ENCODE assay signal across 1 cellular context in the genomic region with DNA sequence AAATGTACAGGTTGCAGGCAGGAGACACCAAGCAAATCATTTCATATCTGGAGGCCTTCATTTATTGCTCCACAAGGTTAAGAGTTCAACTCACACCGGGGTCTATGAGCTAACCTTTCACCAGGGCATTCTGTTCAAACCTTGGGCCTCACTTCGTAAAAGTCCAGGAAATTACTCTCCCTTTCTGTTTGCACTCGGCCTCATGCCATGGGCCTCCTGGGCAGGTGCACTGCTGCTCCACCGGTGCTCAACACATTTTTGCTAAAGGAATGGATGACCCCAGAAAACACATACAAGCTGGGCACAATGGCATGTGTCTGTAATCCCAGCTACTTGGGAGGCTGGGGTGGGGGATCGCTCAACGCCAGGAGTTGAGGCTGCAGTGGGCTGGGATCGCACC.
TF ChIP-seq lines count a peak whose summit lies in the region.

No MANE protein-coding gene starts in this region.

TF ChIP-seq in HepG2, 621 proteins besides CTCF, POLR2A, EP300 and RAD21 (continues in another document):
- TF ChIP-seq RBM22 (optimal IDR thresholded peaks at IDR 0.05; ENCODE audit: low read length) (no peak), TEAD3 (CRISPR knock-in tag; optimal IDR thresholded peaks at IDR 0.05; ENCODE audit: borderline replicate concordance) (peak; percentile 62), ZFP82 (CRISPR knock-in tag; IDR thresholded peaks at IDR 0.05; ENCODE audit: borderline replicate concordance) (no peak), NFE2L1 (CRISPR knock-in tag; IDR thresholded peaks at IDR 0.05; ENCODE audit: borderline replicate concordance) (no peak), STAG1 (CRISPR knock-in tag; IDR thresholded peaks at IDR 0.05) (no peak), ZNF709 (CRISPR knock-in tag; IDR thresholded peaks at IDR 0.05) (no peak), FOXK1 (CRISPR knock-in tag; IDR thresholded peaks at IDR 0.05; ENCODE audit: borderline replicate concordance, low read depth) (no peak), KLF12 (CRISPR knock-in tag; IDR thresholded peaks at IDR 0.05; ENCODE audit: borderline replicate concordance) (peak; percentile 50; the same call in 1 of the 2 replicates), ZNF354B (CRISPR knock-in tag; IDR thresholded peaks at IDR 0.05) (no peak), FOXO1 (CRISPR knock-in tag; IDR thresholded peaks at IDR 0.05) (no peak), MZF1 (CRISPR knock-in tag; IDR thresholded peaks at IDR 0.05; ENCODE audit: borderline replicate concordance) (no peak), ZNF30 (CRISPR knock-in tag; IDR thresholded peaks at IDR 0.05) (no peak), ZBTB8A (CRISPR knock-in tag; IDR thresholded peaks at IDR 0.05; ENCODE audit: borderline replicate concordance, low read depth) (no peak), RBM39 (IDR thresholded peaks at IDR 0.05; ENCODE audit: low read depth, low read length, poor library complexity, severe bottlenecking) (no peak), CBFB (CRISPR knock-in tag; IDR thresholded peaks at IDR 0.05) (no peak), SMAD1 (CRISPR knock-in tag; IDR thresholded peaks at IDR 0.05; ENCODE audit: borderline replicate concordance, low read depth) (no peak), SMC3 (IDR thresholded peaks at IDR 0.05; ENCODE audit: low read length) (no peak), ZSCAN9 (CRISPR knock-in tag; IDR thresholded peaks at IDR 0.05; ENCODE audit: borderline replicate concordance) (no peak), ZFP41 (CRISPR knock-in tag; IDR thresholded peaks at IDR 0.05; ENCODE audit: borderline replicate concordance) (0 out of 2 replicates have a peak, but pooled peaks have one; percentile 49), ZNF430 (CRISPR knock-in tag; IDR thresholded peaks at IDR 0.05) (peak; percentile 51; the same call in 1 of the 2 replicates), HOXA5 (CRISPR knock-in tag; IDR thresholded peaks at IDR 0.05) (no peak), NAIF1 (CRISPR knock-in tag; IDR thresholded peaks at IDR 0.05; ENCODE audit: borderline replicate concordance) (no peak), KMT2A (CRISPR knock-in tag; IDR thresholded peaks at IDR 0.05) (no peak), GPN1 (CRISPR knock-in tag; IDR thresholded peaks at IDR 0.05; ENCODE audit: borderline replicate concordance) (no peak)
- TF ChIP-seq, protein P1, sequence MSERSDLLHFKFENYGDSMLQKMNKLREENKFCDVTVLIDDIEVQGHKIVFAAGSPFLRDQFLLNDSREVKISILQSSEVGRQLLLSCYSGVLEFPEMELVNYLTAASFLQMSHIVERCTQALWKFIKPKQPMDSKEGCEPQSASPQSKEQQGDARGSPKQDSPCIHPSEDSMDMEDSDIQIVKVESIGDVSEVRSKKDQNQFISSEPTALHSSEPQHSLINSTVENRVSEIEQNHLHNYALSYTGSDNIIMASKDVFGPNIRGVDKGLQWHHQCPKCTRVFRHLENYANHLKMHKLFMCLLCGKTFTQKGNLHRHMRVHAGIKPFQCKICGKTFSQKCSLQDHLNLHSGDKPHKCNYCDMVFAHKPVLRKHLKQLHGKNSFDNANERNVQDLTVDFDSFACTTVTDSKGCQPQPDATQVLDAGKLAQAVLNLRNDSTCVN (CRISPR knock-in tag; IDR thresholded peaks at IDR 0.05; ENCODE audit: borderline replicate concordance) = 0 out of 2 replicates have a peak, but pooled peaks have one; percentile 38
- TF ChIP-seq, protein P2, sequence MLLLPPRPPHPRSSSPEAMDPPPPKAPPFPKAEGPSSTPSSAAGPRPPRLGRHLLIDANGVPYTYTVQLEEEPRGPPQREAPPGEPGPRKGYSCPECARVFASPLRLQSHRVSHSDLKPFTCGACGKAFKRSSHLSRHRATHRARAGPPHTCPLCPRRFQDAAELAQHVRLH (CRISPR knock-in tag; IDR thresholded peaks at IDR 0.05; ENCODE audit: borderline replicate concordance, low read depth) = 0 out of 2 replicates have a peak, but pooled peaks have one; percentile 37
- TF ChIP-seq, protein P3, sequence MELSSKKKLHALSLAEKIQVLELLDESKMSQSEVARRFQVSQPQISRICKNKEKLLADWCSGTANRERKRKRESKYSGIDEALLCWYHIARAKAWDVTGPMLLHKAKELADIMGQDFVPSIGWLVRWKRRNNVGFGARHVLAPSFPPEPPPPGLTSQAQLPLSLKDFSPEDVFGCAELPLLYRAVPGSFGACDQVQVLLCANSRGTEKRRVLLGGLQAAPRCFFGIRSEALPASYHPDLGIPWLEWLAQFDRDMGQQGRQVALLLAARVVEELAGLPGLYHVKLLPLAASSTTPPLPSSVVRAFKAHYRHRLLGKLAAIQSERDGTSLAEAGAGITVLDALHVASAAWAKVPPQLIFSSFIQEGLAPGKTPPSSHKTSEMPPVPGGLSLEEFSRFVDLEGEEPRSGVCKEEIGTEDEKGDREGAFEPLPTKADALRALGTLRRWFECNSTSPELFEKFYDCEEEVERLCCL (CRISPR knock-in tag; IDR thresholded peaks at IDR 0.05; ENCODE audit: borderline replicate concordance) = no peak
- TF ChIP-seq, protein P4, sequence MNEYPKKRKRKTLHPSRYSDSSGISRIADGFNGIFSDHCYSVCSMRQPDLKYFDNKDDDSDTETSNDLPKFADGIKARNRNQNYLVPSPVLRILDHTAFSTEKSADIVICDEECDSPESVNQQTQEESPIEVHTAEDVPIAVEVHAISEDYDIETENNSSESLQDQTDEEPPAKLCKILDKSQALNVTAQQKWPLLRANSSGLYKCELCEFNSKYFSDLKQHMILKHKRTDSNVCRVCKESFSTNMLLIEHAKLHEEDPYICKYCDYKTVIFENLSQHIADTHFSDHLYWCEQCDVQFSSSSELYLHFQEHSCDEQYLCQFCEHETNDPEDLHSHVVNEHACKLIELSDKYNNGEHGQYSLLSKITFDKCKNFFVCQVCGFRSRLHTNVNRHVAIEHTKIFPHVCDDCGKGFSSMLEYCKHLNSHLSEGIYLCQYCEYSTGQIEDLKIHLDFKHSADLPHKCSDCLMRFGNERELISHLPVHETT (CRISPR knock-in tag; conservative IDR thresholded peaks at IDR 0.05) = no peak
- TF ChIP-seq, protein P5, sequence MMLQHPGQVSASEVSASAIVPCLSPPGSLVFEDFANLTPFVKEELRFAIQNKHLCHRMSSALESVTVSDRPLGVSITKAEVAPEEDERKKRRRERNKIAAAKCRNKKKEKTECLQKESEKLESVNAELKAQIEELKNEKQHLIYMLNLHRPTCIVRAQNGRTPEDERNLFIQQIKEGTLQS (CRISPR knock-in tag; IDR thresholded peaks at IDR 0.05) = no peak
- TF ChIP-seq, protein P6, sequence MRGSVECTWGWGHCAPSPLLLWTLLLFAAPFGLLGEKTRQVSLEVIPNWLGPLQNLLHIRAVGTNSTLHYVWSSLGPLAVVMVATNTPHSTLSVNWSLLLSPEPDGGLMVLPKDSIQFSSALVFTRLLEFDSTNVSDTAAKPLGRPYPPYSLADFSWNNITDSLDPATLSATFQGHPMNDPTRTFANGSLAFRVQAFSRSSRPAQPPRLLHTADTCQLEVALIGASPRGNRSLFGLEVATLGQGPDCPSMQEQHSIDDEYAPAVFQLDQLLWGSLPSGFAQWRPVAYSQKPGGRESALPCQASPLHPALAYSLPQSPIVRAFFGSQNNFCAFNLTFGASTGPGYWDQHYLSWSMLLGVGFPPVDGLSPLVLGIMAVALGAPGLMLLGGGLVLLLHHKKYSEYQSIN (CRISPR knock-in tag; IDR thresholded peaks at IDR 0.05; ENCODE audit: borderline replicate concordance) = no peak
- TF ChIP-seq, protein P7, sequence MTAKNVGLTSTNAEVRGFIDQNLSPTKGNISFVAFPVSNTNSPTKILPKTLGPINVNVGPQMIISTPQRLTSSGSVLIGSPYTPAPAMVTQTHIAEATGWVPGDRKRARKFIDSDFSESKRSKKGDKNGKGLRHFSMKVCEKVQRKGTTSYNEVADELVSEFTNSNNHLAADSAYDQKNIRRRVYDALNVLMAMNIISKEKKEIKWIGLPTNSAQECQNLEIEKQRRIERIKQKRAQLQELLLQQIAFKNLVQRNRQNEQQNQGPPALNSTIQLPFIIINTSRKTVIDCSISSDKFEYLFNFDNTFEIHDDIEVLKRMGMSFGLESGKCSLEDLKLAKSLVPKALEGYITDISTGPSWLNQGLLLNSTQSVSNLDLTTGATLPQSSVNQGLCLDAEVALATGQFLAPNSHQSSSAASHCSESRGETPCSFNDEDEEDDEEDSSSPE (CRISPR knock-in tag; IDR thresholded peaks at IDR 0.05) = 0 out of 2 replicates have a peak, but pooled peaks have one; percentile 39
- TF ChIP-seq, protein P8, sequence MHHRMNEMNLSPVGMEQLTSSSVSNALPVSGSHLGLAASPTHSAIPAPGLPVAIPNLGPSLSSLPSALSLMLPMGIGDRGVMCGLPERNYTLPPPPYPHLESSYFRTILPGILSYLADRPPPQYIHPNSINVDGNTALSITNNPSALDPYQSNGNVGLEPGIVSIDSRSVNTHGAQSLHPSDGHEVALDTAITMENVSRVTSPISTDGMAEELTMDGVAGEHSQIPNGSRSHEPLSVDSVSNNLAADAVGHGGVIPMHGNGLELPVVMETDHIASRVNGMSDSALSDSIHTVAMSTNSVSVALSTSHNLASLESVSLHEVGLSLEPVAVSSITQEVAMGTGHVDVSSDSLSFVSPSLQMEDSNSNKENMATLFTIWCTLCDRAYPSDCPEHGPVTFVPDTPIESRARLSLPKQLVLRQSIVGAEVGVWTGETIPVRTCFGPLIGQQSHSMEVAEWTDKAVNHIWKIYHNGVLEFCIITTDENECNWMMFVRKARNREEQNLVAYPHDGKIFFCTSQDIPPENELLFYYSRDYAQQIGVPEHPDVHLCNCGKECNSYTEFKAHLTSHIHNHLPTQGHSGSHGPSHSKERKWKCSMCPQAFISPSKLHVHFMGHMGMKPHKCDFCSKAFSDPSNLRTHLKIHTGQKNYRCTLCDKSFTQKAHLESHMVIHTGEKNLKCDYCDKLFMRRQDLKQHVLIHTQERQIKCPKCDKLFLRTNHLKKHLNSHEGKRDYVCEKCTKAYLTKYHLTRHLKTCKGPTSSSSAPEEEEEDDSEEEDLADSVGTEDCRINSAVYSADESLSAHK (CRISPR knock-in tag; IDR thresholded peaks at IDR 0.05; ENCODE audit: borderline replicate concordance) = no peak
- TF ChIP-seq, protein P9, sequence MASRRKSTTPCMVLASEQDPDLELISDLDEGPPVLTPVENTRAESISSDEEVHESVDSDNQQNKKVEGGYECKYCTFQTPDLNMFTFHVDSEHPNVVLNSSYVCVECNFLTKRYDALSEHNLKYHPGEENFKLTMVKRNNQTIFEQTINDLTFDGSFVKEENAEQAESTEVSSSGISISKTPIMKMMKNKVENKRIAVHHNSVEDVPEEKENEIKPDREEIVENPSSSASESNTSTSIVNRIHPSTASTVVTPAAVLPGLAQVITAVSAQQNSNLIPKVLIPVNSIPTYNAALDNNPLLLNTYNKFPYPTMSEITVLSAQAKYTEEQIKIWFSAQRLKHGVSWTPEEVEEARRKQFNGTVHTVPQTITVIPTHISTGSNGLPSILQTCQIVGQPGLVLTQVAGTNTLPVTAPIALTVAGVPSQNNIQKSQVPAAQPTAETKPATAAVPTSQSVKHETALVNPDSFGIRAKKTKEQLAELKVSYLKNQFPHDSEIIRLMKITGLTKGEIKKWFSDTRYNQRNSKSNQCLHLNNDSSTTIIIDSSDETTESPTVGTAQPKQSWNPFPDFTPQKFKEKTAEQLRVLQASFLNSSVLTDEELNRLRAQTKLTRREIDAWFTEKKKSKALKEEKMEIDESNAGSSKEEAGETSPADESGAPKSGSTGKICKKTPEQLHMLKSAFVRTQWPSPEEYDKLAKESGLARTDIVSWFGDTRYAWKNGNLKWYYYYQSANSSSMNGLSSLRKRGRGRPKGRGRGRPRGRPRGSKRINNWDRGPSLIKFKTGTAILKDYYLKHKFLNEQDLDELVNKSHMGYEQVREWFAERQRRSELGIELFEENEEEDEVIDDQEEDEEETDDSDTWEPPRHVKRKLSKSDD (CRISPR knock-in tag; IDR thresholded peaks at IDR 0.05; ENCODE audit: low read depth) = no peak
- TF ChIP-seq, protein P10, sequence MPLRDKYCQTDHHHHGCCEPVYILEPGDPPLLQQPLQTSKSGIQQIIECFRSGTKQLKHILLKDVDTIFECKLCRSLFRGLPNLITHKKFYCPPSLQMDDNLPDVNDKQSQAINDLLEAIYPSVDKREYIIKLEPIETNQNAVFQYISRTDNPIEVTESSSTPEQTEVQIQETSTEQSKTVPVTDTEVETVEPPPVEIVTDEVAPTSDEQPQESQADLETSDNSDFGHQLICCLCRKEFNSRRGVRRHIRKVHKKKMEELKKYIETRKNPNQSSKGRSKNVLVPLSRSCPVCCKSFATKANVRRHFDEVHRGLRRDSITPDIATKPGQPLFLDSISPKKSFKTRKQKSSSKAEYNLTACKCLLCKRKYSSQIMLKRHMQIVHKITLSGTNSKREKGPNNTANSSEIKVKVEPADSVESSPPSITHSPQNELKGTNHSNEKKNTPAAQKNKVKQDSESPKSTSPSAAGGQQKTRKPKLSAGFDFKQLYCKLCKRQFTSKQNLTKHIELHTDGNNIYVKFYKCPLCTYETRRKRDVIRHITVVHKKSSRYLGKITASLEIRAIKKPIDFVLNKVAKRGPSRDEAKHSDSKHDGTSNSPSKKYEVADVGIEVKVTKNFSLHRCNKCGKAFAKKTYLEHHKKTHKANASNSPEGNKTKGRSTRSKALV (CRISPR knock-in tag; IDR thresholded peaks at IDR 0.05) = peak; percentile 70; the same call in 1 of the 2 replicates
- TF ChIP-seq, protein P11, sequence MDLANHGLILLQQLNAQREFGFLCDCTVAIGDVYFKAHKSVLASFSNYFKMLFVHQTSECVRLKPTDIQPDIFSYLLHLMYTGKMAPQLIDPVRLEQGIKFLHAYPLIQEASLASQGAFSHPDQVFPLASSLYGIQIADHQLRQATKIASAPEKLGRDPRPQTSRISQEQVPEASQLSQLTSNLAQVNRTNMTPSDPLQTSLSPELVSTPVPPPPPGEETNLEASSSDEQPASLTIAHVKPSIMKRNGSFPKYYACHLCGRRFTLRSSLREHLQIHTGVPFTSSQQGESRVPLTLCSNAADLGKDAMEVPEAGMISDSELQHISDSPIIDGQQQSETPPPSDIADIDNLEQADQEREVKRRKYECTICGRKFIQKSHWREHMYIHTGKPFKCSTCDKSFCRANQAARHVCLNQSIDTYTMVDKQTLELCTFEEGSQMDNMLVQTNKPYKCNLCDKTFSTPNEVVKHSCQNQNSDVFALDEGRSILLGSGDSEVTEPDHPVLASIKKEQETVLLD (CRISPR knock-in tag; IDR thresholded peaks at IDR 0.05; ENCODE audit: low read depth) = no peak
- TF ChIP-seq, protein P12, sequence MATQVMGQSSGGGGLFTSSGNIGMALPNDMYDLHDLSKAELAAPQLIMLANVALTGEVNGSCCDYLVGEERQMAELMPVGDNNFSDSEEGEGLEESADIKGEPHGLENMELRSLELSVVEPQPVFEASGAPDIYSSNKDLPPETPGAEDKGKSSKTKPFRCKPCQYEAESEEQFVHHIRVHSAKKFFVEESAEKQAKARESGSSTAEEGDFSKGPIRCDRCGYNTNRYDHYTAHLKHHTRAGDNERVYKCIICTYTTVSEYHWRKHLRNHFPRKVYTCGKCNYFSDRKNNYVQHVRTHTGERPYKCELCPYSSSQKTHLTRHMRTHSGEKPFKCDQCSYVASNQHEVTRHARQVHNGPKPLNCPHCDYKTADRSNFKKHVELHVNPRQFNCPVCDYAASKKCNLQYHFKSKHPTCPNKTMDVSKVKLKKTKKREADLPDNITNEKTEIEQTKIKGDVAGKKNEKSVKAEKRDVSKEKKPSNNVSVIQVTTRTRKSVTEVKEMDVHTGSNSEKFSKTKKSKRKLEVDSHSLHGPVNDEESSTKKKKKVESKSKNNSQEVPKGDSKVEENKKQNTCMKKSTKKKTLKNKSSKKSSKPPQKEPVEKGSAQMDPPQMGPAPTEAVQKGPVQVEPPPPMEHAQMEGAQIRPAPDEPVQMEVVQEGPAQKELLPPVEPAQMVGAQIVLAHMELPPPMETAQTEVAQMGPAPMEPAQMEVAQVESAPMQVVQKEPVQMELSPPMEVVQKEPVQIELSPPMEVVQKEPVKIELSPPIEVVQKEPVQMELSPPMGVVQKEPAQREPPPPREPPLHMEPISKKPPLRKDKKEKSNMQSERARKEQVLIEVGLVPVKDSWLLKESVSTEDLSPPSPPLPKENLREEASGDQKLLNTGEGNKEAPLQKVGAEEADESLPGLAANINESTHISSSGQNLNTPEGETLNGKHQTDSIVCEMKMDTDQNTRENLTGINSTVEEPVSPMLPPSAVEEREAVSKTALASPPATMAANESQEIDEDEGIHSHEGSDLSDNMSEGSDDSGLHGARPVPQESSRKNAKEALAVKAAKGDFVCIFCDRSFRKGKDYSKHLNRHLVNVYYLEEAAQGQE (IDR thresholded peaks at IDR 0.05; ENCODE audit: borderline replicate concordance in 1 of 2, low read depth in 1 of 2, low read length in 2 of 2) = no peak
